ENCODE assay signal across 1 cellular context in genomic region chr2:24015562-24016375, GRCh38.
TF ChIP-seq lines count a peak whose summit lies in the region.

No MANE protein-coding gene starts in this region.

TF ChIP-seq in A549, 52 proteins besides CTCF, POLR2A, EP300 and RAD21 (continued from another document):
- TF ChIP-seq REST (IDR thresholded peaks at IDR 0.05): no peak
- no peak for TF ChIP-seq EHMT2 (IDR thresholded peaks at IDR 0.05; ENCODE audit: low read depth)
- no peak for TF ChIP-seq POLR2AphosphoS2 (conservative IDR thresholded peaks at IDR 0.05; ENCODE audit: low read length)
- peak; percentile 58; the same call in 1 of the 2 replicates for TF ChIP-seq ATOH8 (CRISPR knock-in tag; IDR thresholded peaks at IDR 0.05; ENCODE audit: low read depth)
- TF ChIP-seq RFX5 (IDR thresholded peaks at IDR 0.05): no peak
- no peak for TF ChIP-seq MAFK (IDR thresholded peaks at IDR 0.05; ENCODE audit: partially characterized antibody)
- no peak for TF ChIP-seq NR3C1 (IDR thresholded peaks at IDR 0.05)
- TF ChIP-seq TP53 (CRISPR knock-in tag; IDR thresholded peaks at IDR 0.05): no peak
- no peak for TF ChIP-seq BHLHE40 (IDR thresholded peaks at IDR 0.05; ENCODE audit: low read depth, low read length)
- TF ChIP-seq FOSB (CRISPR knock-in tag; IDR thresholded peaks at IDR 0.05): no peak
- TF ChIP-seq HES2 (IDR thresholded peaks at IDR 0.05): peak; percentile 86
- TF ChIP-seq HMGXB4 (CRISPR knock-in tag; IDR thresholded peaks at IDR 0.05; ENCODE audit: borderline replicate concordance): no peak
- no peak for TF ChIP-seq TFCP2L1 (CRISPR knock-in tag; IDR thresholded peaks at IDR 0.05)
- peak; percentile 93 to 98; a peak in 4 of 5 replicates for TF ChIP-seq JUN (IDR thresholded peaks at IDR 0.05)
- peak; percentile 95 for TF ChIP-seq FOSL2 (IDR thresholded peaks at IDR 0.05)
- peak; percentile 96 for TF ChIP-seq FOSL2 (CRISPR knock-in tag; IDR thresholded peaks at IDR 0.05)
- 0 out of 2 replicates have a peak, but pooled peaks have one; percentile 23 for TF ChIP-seq HOXA7 (CRISPR knock-in tag; IDR thresholded peaks at IDR 0.05)
- no peak for TF ChIP-seq ELK1 (IDR thresholded peaks at IDR 0.05; ENCODE audit: low read depth, low read length)
- TF ChIP-seq RNF2 (IDR thresholded peaks at IDR 0.05; ENCODE audit: borderline replicate concordance, low read depth): no peak
- peak; percentile 85; the same call in 1 of the 2 replicates for TF ChIP-seq HOXB13 (CRISPR knock-in tag; IDR thresholded peaks at IDR 0.05; ENCODE audit: low read depth)
- no peak for TF ChIP-seq USF2 (IDR thresholded peaks at IDR 0.05)
- TF ChIP-seq CHD2 (IDR thresholded peaks at IDR 0.05; ENCODE audit: low read length, partially characterized antibody): no peak
- peak; percentile 66; the same call in 1 of the 2 replicates for TF ChIP-seq EHF (CRISPR knock-in tag; IDR thresholded peaks at IDR 0.05)
- peak; percentile 43; the same call in 1 of the 2 replicates for TF ChIP-seq RARB (CRISPR knock-in tag; IDR thresholded peaks at IDR 0.05)
- TF ChIP-seq NPAS2 (CRISPR knock-in tag; IDR thresholded peaks at IDR 0.05; ENCODE audit: borderline replicate concordance): no peak
- TF ChIP-seq ZFP36 (IDR thresholded peaks at IDR 0.05; ENCODE audit: borderline replicate concordance, partially characterized antibody): no peak
- TF ChIP-seq CEBPB (IDR thresholded peaks at IDR 0.05): peak; percentile 98 to 99
